ENCODE assay signal across 37 cellular contexts in the genomic region with DNA sequence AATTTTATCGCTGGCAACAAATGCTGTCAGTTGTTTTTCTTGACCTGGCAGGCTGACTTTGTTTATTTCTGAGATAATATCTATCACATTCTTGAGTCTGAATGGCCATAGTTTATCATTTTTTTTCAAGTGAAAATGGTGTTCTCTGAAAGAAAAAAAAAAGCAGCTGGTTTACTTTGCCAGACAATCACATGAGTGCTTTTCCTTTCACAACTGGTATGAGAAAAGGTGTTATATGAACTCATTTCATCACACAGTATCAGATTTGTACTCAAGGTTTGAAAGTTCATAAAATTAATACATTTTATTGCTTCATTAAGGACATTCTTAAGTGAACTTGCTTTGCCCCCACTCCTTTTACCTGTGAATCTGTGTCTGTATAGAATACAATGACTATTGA. TPM values are rescaled to one million over a fixed set of nuclear protein-coding genes. Genes with fewer than 3 reads are reported as not detected.
"Had no signal": no experiment of that assay in that cellular context is flagged by ENCODE, and none has a peak within 500 bp of the region (broad histone marks: within the 10 kb centered on the region; RNA-seq: fewer than 3 reads in every experiment).

No MANE protein-coding gene starts in this region.

- H3K27ac ChIP-seq: adrenal gland, ascending aorta, brain microvascular endothelial cell, breast epithelium, VCaP had no signal

- H3K27me3 ChIP-seq: adrenal gland, ascending aorta, brain microvascular endothelial cell, breast epithelium had no signal

- H3K4me3 Mint-ChIP-seq: activated B cell treated with CpG ODN at 0.5 μM for 24 hours; activated CD4-positive, alpha-beta memory T cell treated with anti-CD3 and anti-CD28 coated beads for 36 hours; activated CD4-positive, alpha-beta T cell treated with anti-CD3 and anti-CD28 coated beads, Interleukin-2, amount 10 ng/mL, durations not matched to agents 24 days and 14 days; activated CD8-positive, alpha-beta T cell treated with anti-CD3 and anti-CD28 coated beads for 36 hours; activated naive CD4-positive, alpha-beta T cell treated with anti-CD3 and anti-CD28 coated beads for 36 hours; activated naive CD8-positive, alpha-beta T cell treated with anti-CD3 and anti-CD28 coated beads for 36 hours; activated T-cell treated with anti-CD3 and anti-CD28 coated beads, Interleukin-2, amount 50 U/mL, for 4 hours; activated T-cell treated with anti-CD3 and anti-CD28 coated beads, Interleukin-2, amount 50 U/mL, for 72 hours; activated T-helper 1 cell treated with anti-CD3 and anti-CD28 coated beads, Interleukin-12 subunit alpha, Interleukin-12 subunit beta, Interleukin-2, Interleukin-4 antibody, amounts not matched to agents 30 ng/mL and 10 ng/mL and 1 ng/mL, durations not matched to agents 14 hours and 24 hours and 36 hours; activated T-helper 17 cell treated with anti-CD3 and anti-CD28 coated beads, Interleukin-2, amount 50 U/mL, for 72 hours; T-helper 1 cell treated with Interleukin-12 subunit alpha and Interleukin-12 subunit beta and Interleukin-4 antibody, amounts not matched to agents 30 μg/mL and 1 μg/mL, for 36 hours; T-helper 2 cell treated with Interferon-gamma antibody and Interleukin-4, amounts not matched to agents 5 μg/mL and 100 μg/mL, for 36 hours had no signal

- H3K36me3 ChIP-seq: adrenal gland, ascending aorta, brain microvascular endothelial cell, breast epithelium had no signal

- H3K4me1 Mint-ChIP-seq: activated B cell treated with CpG ODN at 0.5 μM for 24 hours; activated CD4-positive, alpha-beta T cell treated with anti-CD3 and anti-CD28 coated beads, Interleukin-2, amount 10 ng/mL, durations not matched to agents 24 days and 14 days; activated naive CD8-positive, alpha-beta T cell treated with anti-CD3 and anti-CD28 coated beads for 36 hours; activated T-helper 17 cell treated with anti-CD3 and anti-CD28 coated beads, Interleukin-2, amount 50 U/mL, for 72 hours had no signal

- H3K4me1 ChIP-seq: adrenal gland, ascending aorta, breast epithelium had no signal

- H3K27ac Mint-ChIP-seq: activated B cell treated with CpG ODN at 0.5 μM for 24 hours; activated CD4-positive, alpha-beta memory T cell treated with anti-CD3 and anti-CD28 coated beads for 36 hours; activated CD4-positive, alpha-beta T cell treated with anti-CD3 and anti-CD28 coated beads, Interleukin-2, amount 10 ng/mL, durations not matched to agents 24 days and 14 days; activated CD8-positive, alpha-beta T cell treated with anti-CD3 and anti-CD28 coated beads for 36 hours; activated naive CD4-positive, alpha-beta T cell treated with anti-CD3 and anti-CD28 coated beads for 36 hours; activated naive CD4-positive, alpha-beta T cell treated with anti-CD3 and anti-CD28 coated beads, Interleukin-2, amount 50 U/mL, for 72 hours; activated naive CD8-positive, alpha-beta T cell treated with anti-CD3 and anti-CD28 coated beads for 36 hours; activated T-cell treated with anti-CD3 and anti-CD28 coated beads, Interleukin-2, amount 50 U/mL, for 72 hours; activated T-helper 1 cell treated with anti-CD3 and anti-CD28 coated beads, Interleukin-12 subunit alpha, Interleukin-12 subunit beta, Interleukin-2, Interleukin-4 antibody, amounts not matched to agents 30 ng/mL and 10 ng/mL and 1 ng/mL, durations not matched to agents 14 hours and 24 hours and 36 hours; activated T-helper 17 cell treated with anti-CD3 and anti-CD28 coated beads, Interleukin-2, amount 50 U/mL, for 72 hours; T-helper 1 cell treated with Interleukin-12 subunit alpha and Interleukin-12 subunit beta and Interleukin-4 antibody, amounts not matched to agents 30 μg/mL and 1 μg/mL, for 36 hours; T-helper 2 cell treated with Interferon-gamma antibody and Interleukin-4, amounts not matched to agents 5 μg/mL and 100 μg/mL, for 36 hours had no signal

- H3K9me3 Mint-ChIP-seq: activated CD4-positive, alpha-beta memory T cell treated with anti-CD3 and anti-CD28 coated beads for 36 hours; activated CD4-positive, alpha-beta T cell treated with anti-CD3 and anti-CD28 coated beads, Interleukin-2, amount 10 ng/mL, durations not matched to agents 24 days and 14 days; activated CD8-positive, alpha-beta T cell treated with anti-CD3 and anti-CD28 coated beads for 36 hours; activated naive CD4-positive, alpha-beta T cell treated with anti-CD3 and anti-CD28 coated beads for 36 hours; activated T-cell treated with anti-CD3 and anti-CD28 coated beads, Interleukin-2, amount 50 U/mL, for 4 hours; activated T-helper 1 cell treated with anti-CD3 and anti-CD28 coated beads, Interleukin-12 subunit alpha, Interleukin-12 subunit beta, Interleukin-2, Interleukin-4 antibody, amounts not matched to agents 30 ng/mL and 10 ng/mL and 1 ng/mL, durations not matched to agents 14 hours and 24 hours and 36 hours; activated T-helper 17 cell treated with anti-CD3 and anti-CD28 coated beads, Interleukin-2, amount 50 U/mL, for 72 hours; T-helper 1 cell treated with Interleukin-12 subunit alpha and Interleukin-12 subunit beta and Interleukin-4 antibody, amounts not matched to agents 30 μg/mL and 1 μg/mL, for 36 hours; T-helper 2 cell treated with Interferon-gamma antibody and Interleukin-4, amounts not matched to agents 5 μg/mL and 100 μg/mL, for 36 hours had no signal

- FAIRE-seq: TTC549 had no signal

- H3K9me3 ChIP-seq: adrenal gland, ascending aorta, breast epithelium had no signal

- DNase-seq: activated B cell treated with CpG ODN at 0.5 μM for 24 hours; activated CD4-positive, alpha-beta memory T cell treated with anti-CD3 and anti-CD28 coated beads for 36 hours; activated CD4-positive, alpha-beta T cell treated with anti-CD3 and anti-CD28 coated beads for 4 hours; activated CD4-positive, alpha-beta T cell treated with anti-CD3 and anti-CD28 coated beads, Interleukin-2, amount 10 ng/mL, durations not matched to agents 24 days and 14 days; activated CD4-positive, alpha-beta T cell treated with anti-CD3 and anti-CD28 coated beads, Interleukin-2, amount 50 U/mL, for 1 hour; activated CD4-positive, alpha-beta T cell treated with anti-CD3 and anti-CD28 coated beads, Interleukin-2, amount 50 U/mL, for 4 hours; activated CD4-positive, CD25-positive, alpha-beta regulatory T cell treated with anti-CD3 and anti-CD28 coated beads, Interleukin-2, amount 50 U/mL, for 72 hours; activated CD8-positive, alpha-beta memory T cell treated with anti-CD3 and anti-CD28 coated beads, Interleukin-2, amount 50 U/mL, for 4 hours; activated CD8-positive, alpha-beta T cell treated with anti-CD3 and anti-CD28 coated beads for 36 hours; activated effector memory CD4-positive, alpha-beta T cell treated with anti-CD3 and anti-CD28 coated beads, Interleukin-2, amount 50 U/mL, for 16 hours; activated gamma-delta T cell treated with Interleukin-2 at 50 U/mL for 16 hours; activated naive CD4-positive, alpha-beta T cell; activated naive CD4-positive, alpha-beta T cell treated with anti-CD3 and anti-CD28 coated beads for 36 hours; activated naive CD4-positive, alpha-beta T cell treated with anti-CD3 and anti-CD28 coated beads, Interleukin-2, amount 50 U/mL, for 16 hours; activated naive CD8-positive, alpha-beta T cell treated with anti-CD3 and anti-CD28 coated beads for 36 hours; activated T-cell treated with anti-CD3 and anti-CD28 coated beads for 4 hours; activated T-cell treated with anti-CD3 and anti-CD28 coated beads, Interleukin-2, amount 50 U/mL, for 1 hour; activated T-cell treated with anti-CD3 and anti-CD28 coated beads, Interleukin-2, amount 50 U/mL, for 4 hours; activated T-cell treated with anti-CD3 and anti-CD28 coated beads, Interleukin-2, amount 50 U/mL, for 72 hours; amygdala; anterior cingulate cortex; brain microvascular endothelial cell; central memory CD4-positive, alpha-beta T cell; T-helper 1 cell; T-helper 2 cell; T-helper 9 cell had no signal

- H3K27me3 Mint-ChIP-seq: activated CD4-positive, alpha-beta T cell treated with anti-CD3 and anti-CD28 coated beads, Interleukin-2, amount 10 ng/mL, durations not matched to agents 24 days and 14 days had no signal

- H3K4me3 ChIP-seq: adrenal gland, ascending aorta, breast epithelium had no signal

- H3K36me3 Mint-ChIP-seq: activated CD4-positive, alpha-beta memory T cell treated with anti-CD3 and anti-CD28 coated beads for 36 hours; activated naive CD4-positive, alpha-beta T cell treated with anti-CD3 and anti-CD28 coated beads, Interleukin-2, amount 50 U/mL, for 72 hours; activated naive CD8-positive, alpha-beta T cell treated with anti-CD3 and anti-CD28 coated beads for 36 hours had no signal

- ATAC-seq: activated CD8-positive, alpha-beta T cell treated with anti-CD3 and anti-CD28 coated beads for 36 hours; activated naive CD4-positive, alpha-beta T cell treated with anti-CD3 and anti-CD28 coated beads, Interleukin-2, amount 50 U/mL, for 72 hours; activated T-cell treated with anti-CD3 and anti-CD28 coated beads, Interleukin-2, amount 50 U/mL, for 4 hours; activated T-cell treated with anti-CD3 and anti-CD28 coated beads, Interleukin-2, amount 50 U/mL, for 72 hours; activated T-helper 17 cell treated with anti-CD3 and anti-CD28 coated beads, Interleukin-2, amount 50 U/mL, for 72 hours had no signal

RNA-seq across cellular contexts. Expression of gene PRLR, which starts 33.0 kb away (rescaled TPM):
- total RNA-seq: activated CD4-positive, alpha-beta memory T cell treated with anti-CD3 and anti-CD28 coated beads for 36 hours; activated CD4-positive, alpha-beta T cell treated with anti-CD3 and anti-CD28 coated beads, Interleukin-2, amount 10 ng/mL, durations not matched to agents 24 days and 14 days; activated CD8-positive, alpha-beta memory T cell treated with anti-CD3 and anti-CD28 coated beads for 36 hours; activated CD8-positive, alpha-beta T cell treated with anti-CD3 and anti-CD28 coated beads for 36 hours; activated naive CD4-positive, alpha-beta T cell treated with anti-CD3 and anti-CD28 coated beads for 36 hours; activated naive CD8-positive, alpha-beta T cell treated with anti-CD3 and anti-CD28 coated beads for 36 hours; activated T-helper 1 cell treated with anti-CD3 and anti-CD28 coated beads, Interleukin-12 subunit alpha, Interleukin-12 subunit beta, Interleukin-2, Interleukin-4 antibody, amounts not matched to agents 30 ng/mL and 10 ng/mL and 1 ng/mL, durations not matched to agents 14 hours and 24 hours and 36 hours; activated T-helper 17 cell treated with anti-CD3 and anti-CD28 coated beads, Interleukin-2, amount 50 U/mL, for 72 hours had no signal
